In the genomic region with DNA sequence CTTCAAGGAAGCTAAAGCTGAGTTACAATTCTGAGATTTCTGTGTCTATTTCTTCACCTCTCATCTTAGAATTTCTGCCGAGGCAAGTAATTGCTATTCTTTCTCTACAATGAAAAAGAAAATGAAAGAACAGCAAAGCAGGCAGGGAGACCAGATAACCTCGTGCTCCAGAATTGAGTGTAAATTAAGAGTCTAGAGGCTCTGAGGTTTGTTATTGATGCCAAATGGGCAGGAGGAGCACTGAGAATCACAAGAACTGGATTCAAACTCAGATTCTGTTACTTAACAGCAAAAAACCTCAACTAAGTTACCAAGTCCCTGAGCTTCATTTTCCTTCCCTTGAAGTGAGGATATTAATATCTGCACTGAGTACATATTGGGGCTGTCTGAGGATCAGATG, we compare ENCODE assay signal across 1 cellular context.
TF ChIP-seq lines count a peak whose summit lies in the region.

No MANE protein-coding gene starts in this region.

TF ChIP-seq in K562, 482 proteins besides CTCF, POLR2A, EP300 and RAD21:
- TF ChIP-seq NFATC3 (IDR thresholded peaks at IDR 0.05): no peak
- no peak for TF ChIP-seq GTF2E2 (tag; IDR thresholded peaks at IDR 0.05)
- TF ChIP-seq KLF6 (CRISPR knock-in tag; IDR thresholded peaks at IDR 0.05; ENCODE audit: borderline replicate concordance): no peak
- no peak for TF ChIP-seq ZNF224 (CRISPR knock-in tag; IDR thresholded peaks at IDR 0.05)
- no peak for TF ChIP-seq ETV1 (tag; conservative IDR thresholded peaks at IDR 0.05; ENCODE audit: low read depth)
- no peak for TF ChIP-seq KLF10 (CRISPR knock-in tag; IDR thresholded peaks at IDR 0.05)
- TF ChIP-seq PURB (CRISPR knock-in tag; IDR thresholded peaks at IDR 0.05; ENCODE audit: low read depth): no peak
- no peak for TF ChIP-seq MXI1 (IDR thresholded peaks at IDR 0.05; ENCODE audit: low read depth, low read length)
- TF ChIP-seq FOS (IDR thresholded peaks at IDR 0.05; ENCODE audit: extremely low read depth, insufficient read length): no peak
- TF ChIP-seq, protein P1, sequence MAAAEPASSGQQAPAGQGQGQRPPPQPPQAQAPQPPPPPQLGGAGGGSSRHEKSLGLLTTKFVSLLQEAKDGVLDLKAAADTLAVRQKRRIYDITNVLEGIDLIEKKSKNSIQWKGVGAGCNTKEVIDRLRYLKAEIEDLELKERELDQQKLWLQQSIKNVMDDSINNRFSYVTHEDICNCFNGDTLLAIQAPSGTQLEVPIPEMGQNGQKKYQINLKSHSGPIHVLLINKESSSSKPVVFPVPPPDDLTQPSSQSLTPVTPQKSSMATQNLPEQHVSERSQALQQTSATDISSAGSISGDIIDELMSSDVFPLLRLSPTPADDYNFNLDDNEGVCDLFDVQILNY (CRISPR knock-in tag; IDR thresholded peaks at IDR 0.05): no peak
- TF ChIP-seq, protein P2, sequence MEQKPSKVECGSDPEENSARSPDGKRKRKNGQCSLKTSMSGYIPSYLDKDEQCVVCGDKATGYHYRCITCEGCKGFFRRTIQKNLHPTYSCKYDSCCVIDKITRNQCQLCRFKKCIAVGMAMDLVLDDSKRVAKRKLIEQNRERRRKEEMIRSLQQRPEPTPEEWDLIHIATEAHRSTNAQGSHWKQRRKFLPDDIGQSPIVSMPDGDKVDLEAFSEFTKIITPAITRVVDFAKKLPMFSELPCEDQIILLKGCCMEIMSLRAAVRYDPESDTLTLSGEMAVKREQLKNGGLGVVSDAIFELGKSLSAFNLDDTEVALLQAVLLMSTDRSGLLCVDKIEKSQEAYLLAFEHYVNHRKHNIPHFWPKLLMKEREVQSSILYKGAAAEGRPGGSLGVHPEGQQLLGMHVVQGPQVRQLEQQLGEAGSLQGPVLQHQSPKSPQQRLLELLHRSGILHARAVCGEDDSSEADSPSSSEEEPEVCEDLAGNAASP (IDR thresholded peaks at IDR 0.05): no peak
- TF ChIP-seq, protein P3, sequence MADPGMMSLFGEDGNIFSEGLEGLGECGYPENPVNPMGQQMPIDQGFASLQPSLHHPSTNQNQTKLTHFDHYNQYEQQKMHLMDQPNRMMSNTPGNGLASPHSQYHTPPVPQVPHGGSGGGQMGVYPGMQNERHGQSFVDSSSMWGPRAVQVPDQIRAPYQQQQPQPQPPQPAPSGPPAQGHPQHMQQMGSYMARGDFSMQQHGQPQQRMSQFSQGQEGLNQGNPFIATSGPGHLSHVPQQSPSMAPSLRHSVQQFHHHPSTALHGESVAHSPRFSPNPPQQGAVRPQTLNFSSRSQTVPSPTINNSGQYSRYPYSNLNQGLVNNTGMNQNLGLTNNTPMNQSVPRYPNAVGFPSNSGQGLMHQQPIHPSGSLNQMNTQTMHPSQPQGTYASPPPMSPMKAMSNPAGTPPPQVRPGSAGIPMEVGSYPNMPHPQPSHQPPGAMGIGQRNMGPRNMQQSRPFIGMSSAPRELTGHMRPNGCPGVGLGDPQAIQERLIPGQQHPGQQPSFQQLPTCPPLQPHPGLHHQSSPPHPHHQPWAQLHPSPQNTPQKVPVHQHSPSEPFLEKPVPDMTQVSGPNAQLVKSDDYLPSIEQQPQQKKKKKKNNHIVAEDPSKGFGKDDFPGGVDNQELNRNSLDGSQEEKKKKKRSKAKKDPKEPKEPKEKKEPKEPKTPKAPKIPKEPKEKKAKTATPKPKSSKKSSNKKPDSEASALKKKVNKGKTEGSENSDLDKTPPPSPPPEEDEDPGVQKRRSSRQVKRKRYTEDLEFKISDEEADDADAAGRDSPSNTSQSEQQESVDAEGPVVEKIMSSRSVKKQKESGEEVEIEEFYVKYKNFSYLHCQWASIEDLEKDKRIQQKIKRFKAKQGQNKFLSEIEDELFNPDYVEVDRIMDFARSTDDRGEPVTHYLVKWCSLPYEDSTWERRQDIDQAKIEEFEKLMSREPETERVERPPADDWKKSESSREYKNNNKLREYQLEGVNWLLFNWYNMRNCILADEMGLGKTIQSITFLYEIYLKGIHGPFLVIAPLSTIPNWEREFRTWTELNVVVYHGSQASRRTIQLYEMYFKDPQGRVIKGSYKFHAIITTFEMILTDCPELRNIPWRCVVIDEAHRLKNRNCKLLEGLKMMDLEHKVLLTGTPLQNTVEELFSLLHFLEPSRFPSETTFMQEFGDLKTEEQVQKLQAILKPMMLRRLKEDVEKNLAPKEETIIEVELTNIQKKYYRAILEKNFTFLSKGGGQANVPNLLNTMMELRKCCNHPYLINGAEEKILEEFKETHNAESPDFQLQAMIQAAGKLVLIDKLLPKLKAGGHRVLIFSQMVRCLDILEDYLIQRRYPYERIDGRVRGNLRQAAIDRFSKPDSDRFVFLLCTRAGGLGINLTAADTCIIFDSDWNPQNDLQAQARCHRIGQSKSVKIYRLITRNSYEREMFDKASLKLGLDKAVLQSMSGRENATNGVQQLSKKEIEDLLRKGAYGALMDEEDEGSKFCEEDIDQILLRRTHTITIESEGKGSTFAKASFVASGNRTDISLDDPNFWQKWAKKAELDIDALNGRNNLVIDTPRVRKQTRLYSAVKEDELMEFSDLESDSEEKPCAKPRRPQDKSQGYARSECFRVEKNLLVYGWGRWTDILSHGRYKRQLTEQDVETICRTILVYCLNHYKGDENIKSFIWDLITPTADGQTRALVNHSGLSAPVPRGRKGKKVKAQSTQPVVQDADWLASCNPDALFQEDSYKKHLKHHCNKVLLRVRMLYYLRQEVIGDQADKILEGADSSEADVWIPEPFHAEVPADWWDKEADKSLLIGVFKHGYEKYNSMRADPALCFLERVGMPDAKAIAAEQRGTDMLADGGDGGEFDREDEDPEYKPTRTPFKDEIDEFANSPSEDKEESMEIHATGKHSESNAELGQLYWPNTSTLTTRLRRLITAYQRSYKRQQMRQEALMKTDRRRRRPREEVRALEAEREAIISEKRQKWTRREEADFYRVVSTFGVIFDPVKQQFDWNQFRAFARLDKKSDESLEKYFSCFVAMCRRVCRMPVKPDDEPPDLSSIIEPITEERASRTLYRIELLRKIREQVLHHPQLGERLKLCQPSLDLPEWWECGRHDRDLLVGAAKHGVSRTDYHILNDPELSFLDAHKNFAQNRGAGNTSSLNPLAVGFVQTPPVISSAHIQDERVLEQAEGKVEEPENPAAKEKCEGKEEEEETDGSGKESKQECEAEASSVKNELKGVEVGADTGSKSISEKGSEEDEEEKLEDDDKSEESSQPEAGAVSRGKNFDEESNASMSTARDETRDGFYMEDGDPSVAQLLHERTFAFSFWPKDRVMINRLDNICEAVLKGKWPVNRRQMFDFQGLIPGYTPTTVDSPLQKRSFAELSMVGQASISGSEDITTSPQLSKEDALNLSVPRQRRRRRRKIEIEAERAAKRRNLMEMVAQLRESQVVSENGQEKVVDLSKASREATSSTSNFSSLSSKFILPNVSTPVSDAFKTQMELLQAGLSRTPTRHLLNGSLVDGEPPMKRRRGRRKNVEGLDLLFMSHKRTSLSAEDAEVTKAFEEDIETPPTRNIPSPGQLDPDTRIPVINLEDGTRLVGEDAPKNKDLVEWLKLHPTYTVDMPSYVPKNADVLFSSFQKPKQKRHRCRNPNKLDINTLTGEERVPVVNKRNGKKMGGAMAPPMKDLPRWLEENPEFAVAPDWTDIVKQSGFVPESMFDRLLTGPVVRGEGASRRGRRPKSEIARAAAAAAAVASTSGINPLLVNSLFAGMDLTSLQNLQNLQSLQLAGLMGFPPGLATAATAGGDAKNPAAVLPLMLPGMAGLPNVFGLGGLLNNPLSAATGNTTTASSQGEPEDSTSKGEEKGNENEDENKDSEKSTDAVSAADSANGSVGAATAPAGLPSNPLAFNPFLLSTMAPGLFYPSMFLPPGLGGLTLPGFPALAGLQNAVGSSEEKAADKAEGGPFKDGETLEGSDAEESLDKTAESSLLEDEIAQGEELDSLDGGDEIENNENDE (IDR thresholded peaks at IDR 0.05; ENCODE audit: low read depth, low read length): no peak
TF ChIP-seq in K562: peak in this region for 0.
